17 cellular contexts compared by ENCODE assay signal in genomic region chr10:6178581-6178980, GRCh38.
"Had no signal": no experiment of that assay in that cellular context is flagged by ENCODE, and none has a peak within 500 bp of the region (broad histone marks: within the 10 kb centered on the region; RNA-seq: fewer than 3 reads in every experiment).

No MANE protein-coding gene starts in this region.

- DNase-seq: activated CD4-positive, alpha-beta T cell treated with anti-CD3 and anti-CD28 coated beads, Interleukin-2, amount 10 ng/mL, durations not matched to agents 7 days and 5 days; activated CD8-positive, alpha-beta memory T cell treated with anti-CD3 and anti-CD28 coated beads for 24 hours; activated naive CD8-positive, alpha-beta T cell treated with anti-CD3 and anti-CD28 coated beads for 36 hours; cortex of kidney; effector memory CD8-positive, alpha-beta T cell; mucosa of descending colon; naive thymus-derived CD4-positive, alpha-beta T cell; pancreas; stimulated activated CD4-positive, alpha-beta T cell treated with anti-CD3 and anti-CD28 coated beads, Interleukin-4, amount 100 ng/mL, for 4 hours; stimulated activated CD8-positive, alpha-beta memory T cell treated with anti-CD3 and anti-CD28 coated beads, Interleukin-4, amount 100 ng/mL, for 48 hours; stimulated activated naive CD8-positive, alpha-beta T cell treated with anti-CD3 and anti-CD28 coated beads, Interleukin-15, Interleukin-2, amounts not matched to agents 100 U/mL and 50 U/mL, for 24 hours; T-helper 2 cell; upper lobe of left lung had no signal

- H3K27ac ChIP-seq: pancreas, upper lobe of left lung had no signal

- H3K4me3 ChIP-seq: heart right ventricle, mucosa of descending colon, pancreas, smooth muscle cell, upper lobe of left lung had no signal

- H3K9me3 Mint-ChIP-seq: activated CD4-positive, alpha-beta T cell treated with anti-CD3 and anti-CD28 coated beads, Interleukin-2, amount 10 ng/mL, durations not matched to agents 7 days and 5 days; activated naive CD8-positive, alpha-beta T cell treated with anti-CD3 and anti-CD28 coated beads for 36 hours; brain; effector memory CD8-positive, alpha-beta T cell; naive thymus-derived CD4-positive, alpha-beta T cell; WTC11 had no signal

- H3K9me3 ChIP-seq: heart right ventricle, mucosa of descending colon, pancreas, upper lobe of left lung had no signal

- H3K27me3 ChIP-seq: heart right ventricle, pancreas, upper lobe of left lung had no signal

- ATAC-seq: effector memory CD8-positive, alpha-beta T cell; mucosa of descending colon; naive thymus-derived CD4-positive, alpha-beta T cell; stimulated activated naive CD8-positive, alpha-beta T cell treated with anti-CD3 and anti-CD28 coated beads, Interleukin-15, Interleukin-2, amounts not matched to agents 100 U/mL and 50 U/mL, for 24 hours; WTC11 had no signal

- H3K27me3 Mint-ChIP-seq: activated CD4-positive, alpha-beta T cell treated with anti-CD3 and anti-CD28 coated beads, Interleukin-2, amount 10 ng/mL, durations not matched to agents 7 days and 5 days; activated naive CD8-positive, alpha-beta T cell treated with anti-CD3 and anti-CD28 coated beads for 36 hours; brain; effector memory CD8-positive, alpha-beta T cell; naive thymus-derived CD4-positive, alpha-beta T cell had no signal

- H3K36me3 ChIP-seq: heart right ventricle, pancreas had no signal

- H3K4me3 Mint-ChIP-seq: activated CD4-positive, alpha-beta T cell treated with anti-CD3 and anti-CD28 coated beads, Interleukin-2, amount 10 ng/mL, durations not matched to agents 7 days and 5 days; activated naive CD8-positive, alpha-beta T cell treated with anti-CD3 and anti-CD28 coated beads for 36 hours; brain; effector memory CD8-positive, alpha-beta T cell; naive thymus-derived CD4-positive, alpha-beta T cell; WTC11 had no signal

- H3K27ac Mint-ChIP-seq: activated CD4-positive, alpha-beta T cell treated with anti-CD3 and anti-CD28 coated beads, Interleukin-2, amount 10 ng/mL, durations not matched to agents 7 days and 5 days; activated naive CD8-positive, alpha-beta T cell treated with anti-CD3 and anti-CD28 coated beads for 36 hours had no signal
